8 cellular contexts compared by ENCODE assay signal in the genomic region with DNA sequence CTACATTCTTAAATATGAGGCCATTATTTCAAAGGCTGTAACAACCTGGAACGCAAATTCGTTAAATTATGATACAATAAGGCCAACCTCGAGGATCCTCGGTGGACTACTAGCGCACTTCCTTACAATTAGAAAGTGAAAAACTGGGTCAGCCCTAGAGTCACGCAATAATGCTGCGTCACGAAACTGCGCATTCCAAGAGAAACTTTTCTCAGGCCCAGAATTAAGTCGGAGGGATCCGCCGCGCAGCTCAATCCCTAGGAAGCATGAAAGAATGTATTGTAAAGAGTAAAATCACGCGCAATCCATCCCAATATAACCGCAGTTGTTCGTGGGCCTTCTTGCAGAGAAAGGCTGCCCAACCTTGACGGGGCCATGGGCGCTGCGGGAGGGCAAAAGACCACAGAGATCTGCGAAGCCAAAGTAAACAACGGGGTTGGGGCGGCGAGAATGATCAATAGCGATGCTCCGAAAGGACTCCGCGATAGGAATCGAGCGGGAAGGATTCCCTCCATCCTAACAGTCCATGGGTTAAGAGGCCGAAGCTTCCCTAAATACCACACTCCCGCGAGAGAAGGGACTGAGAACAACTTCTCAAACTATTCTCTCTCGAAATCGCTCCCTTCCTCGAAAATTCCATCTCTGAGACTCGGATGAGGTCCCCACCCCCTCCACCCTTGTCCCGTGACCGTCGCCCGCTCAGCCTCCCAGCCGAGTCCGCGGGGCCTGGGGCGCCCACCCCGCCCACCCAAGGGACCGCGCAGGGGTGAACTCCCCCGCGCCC. TPM values are rescaled to one million over a fixed set of nuclear protein-coding genes. Genes with fewer than 3 reads are reported as not detected.
A peak's percentile ranks its signal among the peaks of the same experiment; 100 is the strongest.
DNase-seq lines count a peak whose midpoint lies in the region; ATAC-seq lines count a peak whose summit lies in the region.

No MANE protein-coding gene starts in this region.

- ATAC-seq in GM18498 (IDR thresholded peaks at IDR 0.05; ENCODE audit: unreplicated experiment) (peak; percentile 26), HG02840 (IDR thresholded peaks at IDR 0.05; ENCODE audit: low FRiP score, unreplicated experiment) (no peak)
- ATAC-seq in activated CD4-positive, alpha-beta T cell treated with anti-CD3 and anti-CD28 coated beads for 36 hours = peak; percentile 17

- POLR2A ChIA-PET in activated CD4-positive, alpha-beta T cell treated with anti-CD3 and anti-CD28 coated beads for 36 hours (lab: Charles Lee) = no interaction called here

- CTCF ChIA-PET in activated CD4-positive, alpha-beta T cell treated with anti-CD3 and anti-CD28 coated beads for 36 hours (lab: Charles Lee) = interaction anchor here (1.2 kb wide), 1 partner anchor 28 kb away, joined by 3 read pairs; no protein-coding TSS in a partner anchor

- H3K4me3 Mint-ChIP-seq in activated CD4-positive, alpha-beta T cell treated with anti-CD3 and anti-CD28 coated beads for 36 hours = peak overlapping the region; percentile 85

- no peaks in the 10 kb centered on the region for H3K9me3 Mint-ChIP-seq in activated CD4-positive, alpha-beta T cell treated with anti-CD3 and anti-CD28 coated beads for 36 hours (ENCODE audit: low read depth)

- peak; percentile 82 for DNase-seq in LHCN-M2 (ENCODE audit: low read depth)
- peak; percentile 58 for DNase-seq in activated CD4-positive, alpha-beta T cell treated with anti-CD3 and anti-CD28 coated beads for 36 hours
- DNase-seq in dedifferentiated amniotic fluid mesenchymal stem cell (ENCODE audit: extremely low spot score) = peak; percentile 92
- DNase-seq in stimulated activated CD4-positive, alpha-beta T cell treated with anti-CD3 and anti-CD28 coated beads, Interleukin-12 subunit alpha, Interleukin-12 subunit beta, amount 100 ng/mL, for 24 hours (ENCODE audit: low read depth in 2 of 2) = peak; percentile 6 to 13
- no peak for DNase-seq in NCI-H2107 (lab: John Stamatoyannopoulos, UW)

- peaks cover 32% of the 10 kb centered on the region for H3K4me1 Mint-ChIP-seq in activated CD4-positive, alpha-beta T cell treated with anti-CD3 and anti-CD28 coated beads for 36 hours

- no peaks in the 10 kb centered on the region for H3K27me3 ChIP-seq in layer of hippocampus (ENCODE audit: control insufficient read depth, insufficient read depth, low read length)

- intact Hi-C loops in activated CD4-positive, alpha-beta T cell treated with anti-CD3 and anti-CD28 coated beads for 36 hours (cut with DNase I, micrococcal nuclease) = loop anchor here (1.0 to 5.0 kb wide), 10 partner anchors 48 to 2002 kb away; partner anchors contain the start of genes CCDC169 (in 2 of the 2), ALG5 (in 1 of the 2), EXOSC8 (in 1 of the 2) and RFXAP (in 1 of the 2)

- peak overlapping the region; percentile 85 for H3K27ac Mint-ChIP-seq in activated CD4-positive, alpha-beta T cell treated with anti-CD3 and anti-CD28 coated beads for 36 hours

- H3K27ac ChIP-seq in layer of hippocampus (ENCODE audit: low read depth, low read length) = peak overlapping the region; percentile 100

- peaks cover 1% of the 10 kb centered on the region for H3K36me3 Mint-ChIP-seq in activated CD4-positive, alpha-beta T cell treated with anti-CD3 and anti-CD28 coated beads for 36 hours (ENCODE audit: low read depth)

- peaks cover 2% of the 10 kb centered on the region for H3K27me3 Mint-ChIP-seq in activated CD4-positive, alpha-beta T cell treated with anti-CD3 and anti-CD28 coated beads for 36 hours

RNA-seq across cellular contexts. Expression of gene SPART, which starts 0.6 kb away (rescaled TPM):
- total RNA-seq in LHCN-M2 (2014; rRNA removed) = 107 and 117 TPM in 2 replicates
- 43.5 TPM for polyA plus RNA-seq in LHCN-M2 (2012)
- 10 to 100 TPM; 30.2 to 40.4 TPM for total RNA-seq in activated CD4-positive, alpha-beta T cell treated with anti-CD3 and anti-CD28 coated beads for 36 hours

RNA-seq across cellular contexts. Expression of gene CCDC169, which starts 48.0 kb away (rescaled TPM):
- 6.5 and 8.1 TPM in 2 replicates for total RNA-seq in LHCN-M2 (2014; rRNA removed)
- polyA plus RNA-seq in LHCN-M2 (2012) = 3.3 TPM
- total RNA-seq in activated CD4-positive, alpha-beta T cell treated with anti-CD3 and anti-CD28 coated beads for 36 hours = under 1 TPM; 0.30 TPM
